ENCODE assay signal across 1 cellular context in the genomic region with DNA sequence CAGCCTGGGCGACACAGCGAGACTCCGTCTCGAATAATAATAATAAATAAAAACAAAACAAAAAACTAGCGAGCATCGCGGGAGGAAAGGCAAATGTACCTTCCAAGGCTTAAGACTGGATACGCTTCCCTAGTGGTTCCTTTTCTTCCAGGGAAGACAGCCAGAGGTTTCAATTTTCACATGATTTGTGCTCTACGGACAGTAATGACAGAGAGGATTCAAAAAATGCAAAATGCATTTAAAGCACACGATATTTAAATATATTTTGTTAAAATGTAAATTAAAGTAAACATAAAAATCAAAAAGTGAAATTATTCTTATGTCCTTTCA.
TF ChIP-seq lines count a peak whose summit lies in the region.

No MANE protein-coding gene starts in this region.

TF ChIP-seq in IMR-90, 13 proteins besides CTCF, POLR2A, EP300 and RAD21:
- TF ChIP-seq MAZ (IDR thresholded peaks at IDR 0.05; ENCODE audit: borderline replicate concordance, low read depth, low read length) (no peak), FOS (IDR thresholded peaks at IDR 0.05; ENCODE audit: low read depth, low read length) (no peak), NFE2L2 (IDR thresholded peaks at IDR 0.05; ENCODE audit: low read depth, low read length) (no peak), CHD1 (IDR thresholded peaks at IDR 0.05; ENCODE audit: low read depth, low read length) (no peak), BHLHE40 (IDR thresholded peaks at IDR 0.05; ENCODE audit: low read depth, low read length) (no peak), CEBPB (IDR thresholded peaks at IDR 0.05; ENCODE audit: low read depth, low read length) (no peak), RFX5 (IDR thresholded peaks at IDR 0.05; ENCODE audit: low read depth, low read length) (no peak)
- TF ChIP-seq, protein P1, sequence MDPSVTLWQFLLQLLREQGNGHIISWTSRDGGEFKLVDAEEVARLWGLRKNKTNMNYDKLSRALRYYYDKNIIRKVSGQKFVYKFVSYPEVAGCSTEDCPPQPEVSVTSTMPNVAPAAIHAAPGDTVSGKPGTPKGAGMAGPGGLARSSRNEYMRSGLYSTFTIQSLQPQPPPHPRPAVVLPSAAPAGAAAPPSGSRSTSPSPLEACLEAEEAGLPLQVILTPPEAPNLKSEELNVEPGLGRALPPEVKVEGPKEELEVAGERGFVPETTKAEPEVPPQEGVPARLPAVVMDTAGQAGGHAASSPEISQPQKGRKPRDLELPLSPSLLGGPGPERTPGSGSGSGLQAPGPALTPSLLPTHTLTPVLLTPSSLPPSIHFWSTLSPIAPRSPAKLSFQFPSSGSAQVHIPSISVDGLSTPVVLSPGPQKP (IDR thresholded peaks at IDR 0.05; ENCODE audit: borderline replicate concordance, low read depth, low read length) = no peak
